In genomic region chr5:65663804-65664521, GRCh38 we compare ENCODE assay signal across 7 cellular contexts. TPM values are rescaled to one million over a fixed set of nuclear protein-coding genes. Genes with fewer than 3 reads are reported as not detected.
DNase-seq lines count a peak whose midpoint lies in the region; ATAC-seq and TF ChIP-seq lines count a peak whose summit lies in the region.
"Had no signal": no experiment of that assay in that cellular context is flagged by ENCODE, and none has a peak within 500 bp of the region (broad histone marks: within the 10 kb centered on the region; RNA-seq: fewer than 3 reads in every experiment).

No MANE protein-coding gene starts in this region.

- TF ChIP-seq RAD21 in SK-N-SH (IDR thresholded peaks at IDR 0.05; ENCODE audit: low read length): peak; percentile 8; the same call in 1 of the 2 replicates

- no peaks in the 10 kb centered on the region for H3F3A ChIP-seq in SK-N-SH (replicated peaks; ENCODE audit: insufficient read depth)

- H3K9ac ChIP-seq in SK-N-SH (no peak overlapping the region), Karpas-422 (ENCODE audit: low read length) (no peak overlapping the region)

- TF ChIP-seq EP300 in SK-N-SH (IDR thresholded peaks at IDR 0.05; ENCODE audit: borderline replicate concordance in 1 of 2, low read depth in 1 of 2, low read length in 1 of 2): no peak

- POLR2A ChIA-PET in SK-N-SH (lab: Yijun Ruan, JAX): no interaction called here

- H3K79me2 ChIP-seq in SK-N-SH (ENCODE audit: insufficient read depth) (no peaks in the 10 kb centered on the region), Karpas-422 (ENCODE audit: low read length) (no peaks in the 10 kb centered on the region)

- H3K9me2 ChIP-seq in SK-N-SH: no peaks in the 10 kb centered on the region
- no peaks in the 10 kb centered on the region for H3K9me2 ChIP-seq in Karpas-422 (replicated peaks; ENCODE audit: insufficient read depth, low read length)

- DNase-seq in EH (ENCODE audit: low read depth): peak; percentile 44
- DNase-seq in SK-N-SH: peak; percentile 17
- no peak for DNase-seq in left lobe of liver (ENCODE audit: low spot score)
- no peak for DNase-seq in hippocampal formation (lab: John Stamatoyannopoulos, UW)
- DNase-seq in Karpas-422: no peak
- DNase-seq: T-helper 2 cell had no signal

- H3K4me3 ChIP-seq in SK-N-SH (ENCODE audit: low read depth in 2 of 2, low read length in 1 of 2) (no peak overlapping the region), Karpas-422 (ENCODE audit: low read length) (no peak overlapping the region)

- no peaks in the 10 kb centered on the region for H3K4me1 ChIP-seq in SK-N-SH (ENCODE audit: control insufficient read depth in 1 of 2, insufficient read depth in 2 of 2, low read depth in 1 of 2, low read length in 1 of 2)
- H3K4me1 ChIP-seq in Karpas-422 (ENCODE audit: low read length): no peaks in the 10 kb centered on the region

- ATAC-seq in left lobe of liver: peak; percentile 40
- ATAC-seq in HG03521 (IDR thresholded peaks at IDR 0.05; ENCODE audit: unreplicated experiment): no peak

- H3K27ac ChIP-seq in SK-N-SH (ENCODE audit: low read depth in 2 of 2, low read length in 1 of 2) (no peak overlapping the region), Karpas-422 (ENCODE audit: low read length) (no peak overlapping the region)

- CTCF ChIA-PET in SK-N-SH (lab: Yijun Ruan, JAX): interaction anchor here (0.9 to 4.3 kb wide), 5 partner anchors 11 to 31 kb away, joined by 3 to 24 read pairs (median 7); no protein-coding TSS in a partner anchor

- WGBS in SK-N-SH (ENCODE audit: low lambda C conversion rate): 100% methylated on average over 1 of the region's 1 CpG

- H3K36me3 ChIP-seq in SK-N-SH (replicated peaks in 1 of 2; ENCODE audit: control insufficient read depth in 1 of 2, insufficient read depth in 2 of 2, low read length in 1 of 2): peaks cover 54 to 75% of the 10 kb centered on the region in 2 experiments
- peaks cover 29% of the 10 kb centered on the region; the same call in 1 of the 2 replicates for H3K36me3 ChIP-seq in Karpas-422 (ENCODE audit: insufficient read depth, low read length)

- no peaks in the 10 kb centered on the region for H3K9me3 ChIP-seq in SK-N-SH
- no peaks in the 10 kb centered on the region for H3K9me3 ChIP-seq in Karpas-422 (ENCODE audit: low read length)

- H3K4me2 ChIP-seq in SK-N-SH: no peak overlapping the region
- no peak overlapping the region for H3K4me2 ChIP-seq in Karpas-422 (ENCODE audit: low read depth, low read length, poor library complexity, severe bottlenecking)

- H4K20me1 ChIP-seq in SK-N-SH (ENCODE audit: insufficient read depth) (no peaks in the 10 kb centered on the region), Karpas-422 (ENCODE audit: insufficient read depth, low read depth, low read length) (no peaks in the 10 kb centered on the region)

- H3K27me3 ChIP-seq in SK-N-SH (ENCODE audit: insufficient read depth) (no peaks in the 10 kb centered on the region), Karpas-422 (ENCODE audit: low read length) (no peaks in the 10 kb centered on the region)

- peak; percentile 60 for TF ChIP-seq CTCF in SK-N-SH (IDR thresholded peaks at IDR 0.05)

- H2AFZ ChIP-seq in SK-N-SH (ENCODE audit: low read depth) (no peak overlapping the region), Karpas-422 (ENCODE audit: low read length) (no peak overlapping the region)

TF ChIP-seq in SK-N-SH, 30 proteins besides CTCF, POLR2A, EP300 and RAD21:
- TF ChIP-seq EZH2phosphoT487 (IDR thresholded peaks at IDR 0.05; ENCODE audit: borderline replicate concordance, low read depth) (no peak), TEAD4 (IDR thresholded peaks at IDR 0.05; ENCODE audit: borderline replicate concordance, insufficient read depth) (no peak), GATA2 (CRISPR knock-in tag; IDR thresholded peaks at IDR 0.05) (no peak), POLR2AphosphoS5 (IDR thresholded peaks at IDR 0.05; ENCODE audit: low read depth, low read length) (no peak), NFIC (IDR thresholded peaks at IDR 0.05; ENCODE audit: borderline replicate concordance) (no peak), PBX3 (IDR thresholded peaks at IDR 0.05) (no peak), FOXJ3 (CRISPR knock-in tag; IDR thresholded peaks at IDR 0.05) (no peak), MEF2A (IDR thresholded peaks at IDR 0.05; ENCODE audit: borderline replicate concordance, low read depth) (no peak), SMC3 (IDR thresholded peaks at IDR 0.05; ENCODE audit: low read depth, low read length) (no peak), RXRA (IDR thresholded peaks at IDR 0.05; ENCODE audit: borderline replicate concordance, low read depth) (no peak)
- TF ChIP-seq, protein P1, sequence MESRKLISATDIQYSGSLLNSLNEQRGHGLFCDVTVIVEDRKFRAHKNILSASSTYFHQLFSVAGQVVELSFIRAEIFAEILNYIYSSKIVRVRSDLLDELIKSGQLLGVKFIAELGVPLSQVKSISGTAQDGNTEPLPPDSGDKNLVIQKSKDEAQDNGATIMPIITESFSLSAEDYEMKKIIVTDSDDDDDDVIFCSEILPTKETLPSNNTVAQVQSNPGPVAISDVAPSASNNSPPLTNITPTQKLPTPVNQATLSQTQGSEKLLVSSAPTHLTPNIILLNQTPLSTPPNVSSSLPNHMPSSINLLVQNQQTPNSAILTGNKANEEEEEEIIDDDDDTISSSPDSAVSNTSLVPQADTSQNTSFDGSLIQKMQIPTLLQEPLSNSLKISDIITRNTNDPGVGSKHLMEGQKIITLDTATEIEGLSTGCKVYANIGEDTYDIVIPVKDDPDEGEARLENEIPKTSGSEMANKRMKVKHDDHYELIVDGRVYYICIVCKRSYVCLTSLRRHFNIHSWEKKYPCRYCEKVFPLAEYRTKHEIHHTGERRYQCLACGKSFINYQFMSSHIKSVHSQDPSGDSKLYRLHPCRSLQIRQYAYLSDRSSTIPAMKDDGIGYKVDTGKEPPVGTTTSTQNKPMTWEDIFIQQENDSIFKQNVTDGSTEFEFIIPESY (IDR thresholded peaks at IDR 0.05; ENCODE audit: borderline replicate concordance, low read depth): no peak
- TF ChIP-seq, protein P2, sequence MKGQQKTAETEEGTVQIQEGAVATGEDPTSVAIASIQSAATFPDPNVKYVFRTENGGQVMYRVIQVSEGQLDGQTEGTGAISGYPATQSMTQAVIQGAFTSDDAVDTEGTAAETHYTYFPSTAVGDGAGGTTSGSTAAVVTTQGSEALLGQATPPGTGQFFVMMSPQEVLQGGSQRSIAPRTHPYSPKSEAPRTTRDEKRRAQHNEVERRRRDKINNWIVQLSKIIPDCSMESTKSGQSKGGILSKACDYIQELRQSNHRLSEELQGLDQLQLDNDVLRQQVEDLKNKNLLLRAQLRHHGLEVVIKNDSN (IDR thresholded peaks at IDR 0.05; ENCODE audit: borderline replicate concordance, low read depth): no peak
TF ChIP-seq in SK-N-SH: peak in this region for 0.

RNA-seq across cellular contexts. Expression of gene SHLD3, which starts 39.1 kb away (rescaled TPM):
- 2.4 and 3.8 TPM in 2 replicates for polyA plus RNA-seq in SK-N-SH (2012; rRNA removed)
- 4.2 and 5.8 TPM in 2 replicates for polyA plus RNA-seq in SK-N-SH (2012; cell fraction: cytosol; rRNA removed)
- polyA plus RNA-seq in SK-N-SH (2012; cell fraction: nucleus; rRNA removed): 1.2 and 3.3 TPM in 2 replicates
- 0.55 TPM for total RNA-seq in left lobe of liver
- total RNA-seq in Karpas-422 (2014; rRNA removed; shearing (Covaris generic); ENCODE audit: low replicate concordance): 5.1 and 7.0 TPM in 2 replicates

RNA-seq across cellular contexts. Expression of gene TRAPPC13, which starts 39.1 kb away (rescaled TPM):
- 10.7 and 18.2 TPM in 2 replicates for polyA plus RNA-seq in SK-N-SH (2012; rRNA removed)
- 14.6 and 18.3 TPM in 2 replicates for polyA plus RNA-seq in SK-N-SH (2012; cell fraction: cytosol; rRNA removed)
- 13.3 and 35.6 TPM in 2 replicates for polyA plus RNA-seq in SK-N-SH (2012; cell fraction: nucleus; rRNA removed)
- 7.5 TPM for total RNA-seq in left lobe of liver
- 31.5 and 51.3 TPM in 2 replicates for total RNA-seq in Karpas-422 (2014; rRNA removed; shearing (Covaris generic); ENCODE audit: low replicate concordance)

RNA-seq across cellular contexts. Expression of gene TRIM23, which starts 39.8 kb away (rescaled TPM):
- 5.3 and 5.6 TPM in 2 replicates for polyA plus RNA-seq in SK-N-SH (2012; rRNA removed)
- polyA plus RNA-seq in SK-N-SH (2012; cell fraction: cytosol; rRNA removed): 5.3 and 6.0 TPM in 2 replicates
- 6.2 and 6.9 TPM in 2 replicates for polyA plus RNA-seq in SK-N-SH (2012; cell fraction: nucleus; rRNA removed)
- 8.5 TPM for total RNA-seq in left lobe of liver
- 32.1 and 44.1 TPM in 2 replicates for total RNA-seq in Karpas-422 (2014; rRNA removed; shearing (Covaris generic); ENCODE audit: low replicate concordance)

RNA-seq across cellular contexts. Expression of gene SGTB, which starts 57.9 kb away (rescaled TPM):
- polyA plus RNA-seq in SK-N-SH (2012; rRNA removed): 3.5 and 4.9 TPM in 2 replicates
- 6.1 and 7.6 TPM in 2 replicates for polyA plus RNA-seq in SK-N-SH (2012; cell fraction: cytosol; rRNA removed)
- 2.4 and 3.8 TPM in 2 replicates for polyA plus RNA-seq in SK-N-SH (2012; cell fraction: nucleus; rRNA removed)
- 3.0 TPM for total RNA-seq in left lobe of liver
- total RNA-seq in Karpas-422 (2014; rRNA removed; shearing (Covaris generic); ENCODE audit: low replicate concordance): 7.4 and 10.2 TPM in 2 replicates

RNA-seq across cellular contexts. Expression of gene NLN, which starts 58.0 kb away (rescaled TPM):
- 17.1 and 20.0 TPM in 2 replicates for polyA plus RNA-seq in SK-N-SH (2012; rRNA removed)
- polyA plus RNA-seq in SK-N-SH (2012; cell fraction: cytosol; rRNA removed): 21.2 and 24.0 TPM in 2 replicates
- polyA plus RNA-seq in SK-N-SH (2012; cell fraction: nucleus; rRNA removed): 6.1 and 11.5 TPM in 2 replicates
- total RNA-seq in left lobe of liver: 47.1 TPM
- total RNA-seq in Karpas-422 (2014; rRNA removed; shearing (Covaris generic); ENCODE audit: low replicate concordance): 29.1 and 46.5 TPM in 2 replicates

Comparison
In these comparisons a context has a peak if more than half of its experiments do, and no peak if none do; other contexts are left out.
1. DNase-seq: peak in EH (single experiment) and SK-N-SH (single experiment); none in left lobe of liver (single experiment), hippocampal formation (0 of 2) and Karpas-422 (single experiment).